In the genomic region with DNA sequence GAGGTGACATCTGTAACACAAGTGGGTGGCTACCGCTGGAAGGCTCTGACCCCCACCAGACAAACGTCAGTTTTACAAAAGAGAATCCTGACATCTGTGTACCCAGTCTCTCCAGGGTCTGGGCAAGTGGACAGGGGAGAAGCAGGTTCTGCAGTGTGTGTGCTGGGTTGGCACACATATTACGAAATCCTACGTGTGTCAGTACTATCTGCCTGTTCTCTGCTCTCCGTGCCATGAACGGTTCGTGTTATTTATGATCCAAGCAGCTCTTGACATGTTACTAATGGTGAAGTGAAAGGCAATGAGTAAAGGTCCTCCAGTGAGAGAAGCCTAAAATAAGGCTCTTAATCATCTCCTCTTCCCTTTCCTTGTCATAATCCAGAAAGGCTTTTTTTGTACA, we compare ENCODE assay signal across 1 cellular context.
TF ChIP-seq lines count a peak whose summit lies in the region.

No MANE protein-coding gene starts in this region.

TF ChIP-seq in IMR-90, 13 proteins besides CTCF, POLR2A, EP300 and RAD21:
- TF ChIP-seq SMC3 (IDR thresholded peaks at IDR 0.05; ENCODE audit: low read depth, low read length) = no peak
- TF ChIP-seq FOS (IDR thresholded peaks at IDR 0.05; ENCODE audit: low read depth, low read length) = no peak
- TF ChIP-seq CEBPB (IDR thresholded peaks at IDR 0.05; ENCODE audit: low read depth, low read length) = peak; percentile 84
